8 cellular contexts compared by ENCODE assay signal in the genomic region with DNA sequence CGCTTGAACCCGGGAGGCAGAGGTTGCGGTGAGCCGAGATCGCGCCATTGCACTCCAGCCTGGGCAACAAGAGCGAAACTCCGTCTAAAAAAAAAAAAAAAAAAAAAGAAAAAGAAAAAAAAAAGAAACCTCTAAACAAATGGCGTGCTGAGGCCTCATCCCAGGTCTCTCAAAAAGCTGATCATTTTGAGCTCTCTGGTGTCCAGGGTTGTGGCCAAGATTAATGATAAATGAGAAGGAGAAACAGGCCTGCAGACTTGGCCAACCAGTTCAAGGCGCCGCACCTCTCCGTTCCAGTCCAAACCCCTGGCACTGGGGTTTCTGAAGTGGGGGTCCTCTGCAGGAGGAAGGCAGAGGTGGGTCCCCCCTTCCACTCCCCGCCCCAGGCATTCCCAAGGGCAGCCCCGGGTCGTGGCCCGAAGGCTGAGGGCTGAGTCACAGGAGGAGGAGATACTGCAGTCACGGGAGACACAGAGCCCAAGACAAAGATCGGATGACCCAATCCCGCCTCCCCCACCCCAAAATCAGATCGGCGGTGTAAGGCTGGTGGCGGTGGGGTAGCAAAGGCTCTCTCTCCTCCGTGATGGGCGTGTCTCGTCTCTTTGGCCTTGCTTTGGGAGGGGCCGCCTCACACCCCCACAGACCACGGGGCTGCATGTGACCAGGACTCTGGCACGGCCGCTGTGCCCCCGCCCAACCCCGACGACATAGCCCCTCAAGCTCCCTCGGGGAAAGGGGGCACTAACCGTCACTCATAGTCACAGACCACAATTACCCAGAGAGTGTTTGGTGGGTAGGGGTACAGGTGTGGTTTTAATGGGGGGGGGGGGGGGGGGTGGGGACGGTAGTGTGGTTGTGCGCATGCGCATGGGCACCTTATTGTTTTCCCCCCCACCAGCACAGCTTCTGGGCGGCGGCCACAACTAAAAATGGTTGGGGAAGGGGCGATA. TPM values are rescaled to one million over a fixed set of nuclear protein-coding genes. Genes with fewer than 3 reads are reported as not detected.
A peak's percentile ranks its signal among the peaks of the same experiment; 100 is the strongest.
DNase-seq lines count a peak whose midpoint lies in the region; ATAC-seq and TF ChIP-seq lines count a peak whose summit lies in the region.

No MANE protein-coding gene starts in this region.

- peak overlapping the region; percentile 85 for H3K4me3 Mint-ChIP-seq in T-helper 2 cell treated with Interferon-gamma antibody and Interleukin-4, amounts not matched to agents 5 μg/mL and 100 μg/mL, for 36 hours

- peaks cover 25% of the 10 kb centered on the region for H3K4me1 Mint-ChIP-seq in T-helper 2 cell treated with Interferon-gamma antibody and Interleukin-4, amounts not matched to agents 5 μg/mL and 100 μg/mL, for 36 hours (ENCODE audit: low read depth)

- H3K9me3 Mint-ChIP-seq in T-helper 2 cell treated with Interferon-gamma antibody and Interleukin-4, amounts not matched to agents 5 μg/mL and 100 μg/mL, for 36 hours = no peaks in the 10 kb centered on the region

- H3K36me3 Mint-ChIP-seq in T-helper 2 cell treated with Interferon-gamma antibody and Interleukin-4, amounts not matched to agents 5 μg/mL and 100 μg/mL, for 36 hours (ENCODE audit: low read depth) = no peaks in the 10 kb centered on the region

- H3K27ac Mint-ChIP-seq in T-helper 2 cell treated with Interferon-gamma antibody and Interleukin-4, amounts not matched to agents 5 μg/mL and 100 μg/mL, for 36 hours = no peak overlapping the region

- TF ChIP-seq RAD21 in Ishikawa (IDR thresholded peaks at IDR 0.05; ENCODE audit: low read depth) = no peak

- H3K27me3 Mint-ChIP-seq in T-helper 2 cell treated with Interferon-gamma antibody and Interleukin-4, amounts not matched to agents 5 μg/mL and 100 μg/mL, for 36 hours (ENCODE audit: low read depth) = peaks cover 10% of the 10 kb centered on the region

- TF ChIP-seq EP300 in Ishikawa (IDR thresholded peaks at IDR 0.05; ENCODE audit: borderline replicate concordance) = no peak

- ATAC-seq in left colon (peak; percentile 8), HG03342 (IDR thresholded peaks at IDR 0.05; ENCODE audit: unreplicated experiment) (no peak)

- intact Hi-C loops in left colon (cut with DNase I, micrococcal nuclease) = loop anchor here in 1 of 2 donors (10.0 kb wide), 1 partner anchor 154 kb away; the partner anchor contains the start of gene NBR1

- DNase-seq in EH (ENCODE audit: low read depth) = peak; percentile 76
- no peak for DNase-seq in T-helper 2 cell treated with Interferon-gamma antibody and Interleukin-4, amounts not matched to agents 5 μg/mL and 100 μg/mL, for 36 hours (ENCODE audit: low spot score)
- peak; percentile 32 to 69 for DNase-seq in dermis microvascular lymphatic vessel endothelial cell (ENCODE audit: low read depth in 2 of 2)
- DNase-seq in left colon = peak; percentile 65 to 77
- peak; percentile 48 for DNase-seq in stimulated activated naive CD4-positive, alpha-beta T cell treated with Interleukin-2 at 50 U/mL for 16 hours (lab: John Stamatoyannopoulos, UW)
- DNase-seq in NCI-H187 treated with DMSO at 0.1 percent for 48 hours (lab: John Stamatoyannopoulos, UW) = no peak

TF ChIP-seq in Ishikawa, 13 proteins besides CTCF, POLR2A, EP300 and RAD21:
- TF ChIP-seq CREB1 (IDR thresholded peaks at IDR 0.05; ENCODE audit: low read depth) = no peak
- TF ChIP-seq EGR1 (IDR thresholded peaks at IDR 0.05) = no peak
- TF ChIP-seq FOXM1 (IDR thresholded peaks at IDR 0.05; ENCODE audit: borderline replicate concordance, low read depth) = no peak
- TF ChIP-seq USF1 (IDR thresholded peaks at IDR 0.05) = peak; percentile 80
- no peak for TF ChIP-seq NFIC (IDR thresholded peaks at IDR 0.05)
- no peak for TF ChIP-seq TCF12 (IDR thresholded peaks at IDR 0.05; ENCODE audit: low read depth)
- TF ChIP-seq TEAD4 (IDR thresholded peaks at IDR 0.05) = 0 out of 2 replicates have a peak, but pooled peaks have one; percentile 3
- TF ChIP-seq YY1 (IDR thresholded peaks at IDR 0.05; ENCODE audit: low read depth) = no peak

RNA-seq across cellular contexts. Expression of gene VAT1, which starts 1.1 kb away (rescaled TPM):
- 148 and 225 TPM in 2 replicates for total RNA-seq in dermis microvascular lymphatic vessel endothelial cell
- 10 to 100 TPM; 46.3 to 85.2 TPM for total RNA-seq in left colon

RNA-seq across cellular contexts. Expression of gene RND2, which starts 4.0 kb away (rescaled TPM):
- 0.13 and 0.25 TPM in 2 replicates for total RNA-seq in dermis microvascular lymphatic vessel endothelial cell
- total RNA-seq in left colon = 1 to 10 TPM in 1 of 2 donors, under 1 TPM in 1; 0.15 to 1.1 TPM

RNA-seq across cellular contexts. Expression of gene IFI35, which starts 14.5 kb away (rescaled TPM):
- total RNA-seq in dermis microvascular lymphatic vessel endothelial cell (6.2 and 12.0 TPM in 2 replicates), left colon (10 to 100 TPM; 33.6 to 51.6 TPM)

RNA-seq across cellular contexts. Expression of gene RPL27, which starts 22.8 kb away (rescaled TPM):
- total RNA-seq in dermis microvascular lymphatic vessel endothelial cell (840 and 910 TPM in 2 replicates), left colon (100 to 1,000 TPM; 605 to 650 TPM)

RNA-seq across cellular contexts. Expression of gene RUNDC1, which starts 40.7 kb away (rescaled TPM):
- total RNA-seq in dermis microvascular lymphatic vessel endothelial cell = 6.2 and 10.1 TPM in 2 replicates
- 10 to 100 TPM; 24.2 to 25.2 TPM for total RNA-seq in left colon

Comparison
In these comparisons a context has a peak if more than half of its experiments do, and no peak if none do; other contexts are left out.
1. DNase-seq: peak in EH (single experiment), dermis microvascular lymphatic vessel endothelial cell (2 of 2), left colon (2 of 2) and stimulated activated naive CD4-positive, alpha-beta T cell treated with Interleukin-2 at 50 U/mL for 16 hours (single experiment); none in T-helper 2 cell treated with Interferon-gamma antibody and Interleukin-4, amounts not matched to agents 5 μg/mL and 100 μg/mL, for 36 hours (single experiment) and NCI-H187 treated with DMSO at 0.1 percent for 48 hours (single experiment).